ENCODE assay signal across 10 cellular contexts in genomic region chr11:116852261-116853125, GRCh38. TPM values are rescaled to one million over a fixed set of nuclear protein-coding genes. Genes with fewer than 3 reads are reported as not detected.
DNase-seq lines count a peak whose midpoint lies in the region; ATAC-seq lines count a peak whose summit lies in the region.
"Had no signal": no experiment of that assay in that cellular context is flagged by ENCODE, and none has a peak within 500 bp of the region (broad histone marks: within the 10 kb centered on the region; RNA-seq: fewer than 3 reads in every experiment).

No MANE protein-coding gene starts in this region.

- no peaks in the 10 kb centered on the region for H3K9me3 Mint-ChIP-seq in T-cell
- H3K9me3 Mint-ChIP-seq: memory B cell had no signal

- peak; percentile 14 for DNase-seq in NOMO-1 treated with DMSO at 0.1 percent for 48 hours (lab: John Stamatoyannopoulos, UW; ENCODE audit: unreplicated experiment)
- no peak for DNase-seq in NOMO-1 (lab: John Stamatoyannopoulos, UW; ENCODE audit: unreplicated experiment in 2 of 2)
- no peak for DNase-seq in T-cell
- DNase-seq in left cardiac atrium, result no peak
- peak in 7 of 49 donors; percentile 10 to 20 (median 18) for DNase-seq in substantia nigra (lab: John Stamatoyannopoulos, UW)
- no peak for DNase-seq in posterior vena cava (ENCODE audit: low spot score)
- DNase-seq in H7, result no peak
- no peak for DNase-seq in T-helper 9 cell

- H3K27ac Mint-ChIP-seq in T-cell, result peak overlapping the region; percentile 95 to 96
- H3K27ac Mint-ChIP-seq: memory B cell had no signal

- POLR2A ChIA-PET in T-cell (lab: Charles Lee), result interaction anchor here (0.6 to 1.7 kb wide), 5 partner anchors 11 to 1362 kb away, joined by 3 to 12 read pairs (median 4); no protein-coding TSS in a partner anchor

- peaks cover 8% of the 10 kb centered on the region for H3K36me3 ChIP-seq in H7 (replicated peaks; ENCODE audit: control insufficient read depth, insufficient read depth, low read length)

- no peaks in the 10 kb centered on the region for H3K27me3 Mint-ChIP-seq in T-cell
- H3K27me3 Mint-ChIP-seq: memory B cell had no signal

- H3K4me3 Mint-ChIP-seq in T-cell, result peak overlapping the region; percentile 64 to 68 (median 67)
- H3K4me3 Mint-ChIP-seq: memory B cell had no signal

- ATAC-seq in T-cell (replicated peaks in 1 of 4) (no peak), left cardiac atrium (peak; percentile 43 to 84)

- peaks cover 35% of the 10 kb centered on the region for H3K36me3 Mint-ChIP-seq in T-cell

- H3K4me1 Mint-ChIP-seq in T-cell, result peaks cover 78 to 79% (median 79%) of the 10 kb centered on the region in 3 donors

- no peak overlapping the region for H3K4me3 ChIP-seq in H7 (ENCODE audit: insufficient read depth, low read depth, low read length)

- H3K27me3 ChIP-seq in H7 (ENCODE audit: control insufficient read depth, insufficient read depth, low read length), result no peaks in the 10 kb centered on the region

- CTCF ChIA-PET in T-cell (lab: Charles Lee), result interaction anchor here (0.9 to 2.4 kb wide), 8 partner anchors 16 to 378 kb away, joined by 3 to 20 read pairs (median 4); partner anchors contain the start of genes APOA5 (in 1 of the 2), SIK3 (in 1 of the 2) and ZPR1 (in 1 of the 2)

- intact Hi-C loops in left cardiac atrium (cut with DNase I) (loop anchor here in 1 of 2 donors (10.0 kb wide), 1 partner anchor 62 kb away; no protein-coding TSS in a partner anchor), posterior vena cava (cut with DNase I) (no loop called here)

- peak overlapping the region; percentile 45 for H3K27ac ChIP-seq in substantia nigra (ENCODE audit: low read depth, low read length, poor library complexity, severe bottlenecking)

RNA-seq across cellular contexts. Expression of gene APOA1, which starts 15.1 kb away (rescaled TPM):
- total RNA-seq in T-cell (1 to 10 TPM in 4 of 5 donors, not detected in 1; 1.1 to 5.4 (median 4.2) TPM), left cardiac atrium (1 to 10 TPM in 1 of 2 donors, under 1 TPM in 1; 0.99 to 1.2 TPM), posterior vena cava (under 1 TPM in 1 of 2 donors, not detected in 1; 0.79 TPM)
- 2.4 and 12.8 TPM in 2 replicates for total RNA-seq in H7 (2014; rRNA removed; shearing (Covaris generic))
- total RNA-seq: SK-MEL-5 had no signal

RNA-seq across cellular contexts. Expression of gene APOC3, which starts 22.8 kb away (rescaled TPM):
- total RNA-seq in T-cell, result 1 to 10 TPM in 3 of 5 donors, not detected in 2; 3.3 to 4.1 (median 3.7) TPM
- not detected for total RNA-seq in left cardiac atrium
- total RNA-seq in posterior vena cava, result not detected
- total RNA-seq in H7 (2014; rRNA removed; shearing (Covaris generic)), result not detected in 2 replicates
- total RNA-seq: SK-MEL-5 had no signal

RNA-seq across cellular contexts. Expression of gene APOA4, which starts 29.4 kb away (rescaled TPM):
- not detected for total RNA-seq in T-cell
- not detected for total RNA-seq in left cardiac atrium
- 1 to 10 TPM in 1 of 2 donors, not detected in 1; 2.0 TPM for total RNA-seq in posterior vena cava
- total RNA-seq in H7 (2014; rRNA removed; shearing (Covaris generic)), result not detected in 2 replicates
- total RNA-seq: SK-MEL-5 had no signal

Comparison
In these comparisons a context has a peak if more than half of its experiments do, and no peak if none do; other contexts are left out.
1. ATAC-seq: peak in left cardiac atrium (2 of 2); none in T-cell (0 of 4).